18 cellular contexts compared by ENCODE assay signal in genomic region chr11:5700422-5701064, GRCh38. TPM values are rescaled to one million over a fixed set of nuclear protein-coding genes. Genes with fewer than 3 reads are reported as not detected.
DNase-seq lines count a peak whose midpoint lies in the region; ATAC-seq and TF ChIP-seq lines count a peak whose summit lies in the region.
"Had no signal": no experiment of that assay in that cellular context is flagged by ENCODE, and none has a peak within 500 bp of the region (broad histone marks: within the 10 kb centered on the region; RNA-seq: fewer than 3 reads in every experiment).

No MANE protein-coding gene starts in this region.

- peak overlapping the region; percentile 81 to 91 for H3K4me3 Mint-ChIP-seq in CD14-positive monocyte
- H3K4me3 Mint-ChIP-seq in memory B cell, result peak overlapping the region; percentile 76

- no peak for DNase-seq in CD14-positive monocyte (ENCODE audit: low spot score)
- DNase-seq in GM06990 (ENCODE audit: extremely low read depth, insufficient read length), result peak; percentile 28
- peak; percentile 13 for DNase-seq in SIG-M5 (lab: John Stamatoyannopoulos, UW)
- DNase-seq in memory B cell (ENCODE audit: low spot score in 2 of 2), result peak; percentile 26 to 44
- DNase-seq in HCEC 1CT, result no peak
- no peak for DNase-seq in NCI-H526 treated with DMSO at 0.1 percent for 48 hours (lab: John Stamatoyannopoulos, UW)
- DNase-seq: anterior cingulate cortex; DMS153; effector memory CD8-positive, alpha-beta T cell; glutamatergic neuron; NCI-H1436; NCI-H2171 treated with DMSO at 0.1 percent for 48 hours; NCI-H774; sigmoid colon; SW 1271 had no signal

- peaks cover 72 to 75% of the 10 kb centered on the region in 2 donors for H3K36me3 Mint-ChIP-seq in CD14-positive monocyte
- H3K36me3 Mint-ChIP-seq in memory B cell, result peaks cover 33% of the 10 kb centered on the region

- H3K4me1 Mint-ChIP-seq in CD14-positive monocyte (peaks cover 24% of the 10 kb centered on the region), memory B cell (peaks cover 29% of the 10 kb centered on the region)

- ATAC-seq in memory B cell (ENCODE audit: low read depth) (peak; percentile 87), GM19395 (IDR thresholded peaks at IDR 0.05; ENCODE audit: unreplicated experiment) (no peak)
- ATAC-seq: effector memory CD8-positive, alpha-beta T cell had no signal

- H3K4me3 ChIP-seq in GM06990 (replicated peaks; ENCODE audit: low read depth, low read length), result no peak overlapping the region
- H3K4me3 ChIP-seq: sigmoid colon, vagina had no signal

- H3K27ac Mint-ChIP-seq in CD14-positive monocyte (peak overlapping the region; percentile 95 to 99 (median 98)), memory B cell (peak overlapping the region; percentile 91)

- H3K27me3 Mint-ChIP-seq in CD14-positive monocyte (ENCODE audit: low read depth in 3 of 3) (peaks cover 0 to 2% (median 0%) of the 10 kb centered on the region in 3 donors), memory B cell (no peaks in the 10 kb centered on the region)
- H3K27me3 Mint-ChIP-seq: effector memory CD8-positive, alpha-beta T cell had no signal

- H3K9me3 Mint-ChIP-seq in CD14-positive monocyte (no peaks in the 10 kb centered on the region), memory B cell (peaks cover 1% of the 10 kb centered on the region)
- H3K9me3 Mint-ChIP-seq: effector memory CD8-positive, alpha-beta T cell had no signal

- intact Hi-C loops in CD14-positive monocyte (cut with micrococcal nuclease), result no loop called here

- H3K27me3 ChIP-seq in GM06990 (replicated peaks; ENCODE audit: control insufficient read depth, insufficient read depth, low read length), result no peaks in the 10 kb centered on the region
- H3K27me3 ChIP-seq: sigmoid colon, vagina had no signal

- H3K36me3 ChIP-seq in GM06990 (ENCODE audit: control insufficient read depth, insufficient read depth, low read length), result peaks cover 25% of the 10 kb centered on the region

- no peak for TF ChIP-seq CTCF in CD14-positive monocyte (IDR thresholded peaks at IDR 0.05)
- TF ChIP-seq CTCF in GM06990 (IDR thresholded peaks at IDR 0.05; ENCODE audit: insufficient read depth, low read length, poor library complexity, severe bottlenecking), result no peak

RNA-seq across cellular contexts. Expression of gene TRIM22, which starts 11.0 kb away (rescaled TPM):
- 100 to 1,000 TPM; 122 to 132 TPM for polyA plus RNA-seq in CD14-positive monocyte

RNA-seq across cellular contexts. Expression of gene TRIM5, which starts 15.7 kb away (rescaled TPM):
- 10 to 100 TPM in 1 of 2 donors, 1 to 10 TPM in 1; 9.4 to 10.6 TPM for polyA plus RNA-seq in CD14-positive monocyte

RNA-seq across cellular contexts. Expression of gene OR56B1, which starts 35.7 kb away (rescaled TPM):
- not detected for polyA plus RNA-seq in CD14-positive monocyte
- polyA plus RNA-seq: liver had no signal

RNA-seq across cellular contexts. Expression of gene OR52N4, which starts 53.5 kb away (rescaled TPM):
- under 1 TPM in 1 of 2 donors, not detected in 1; 0.24 TPM for polyA plus RNA-seq in CD14-positive monocyte
- polyA plus RNA-seq: liver had no signal

Comparison
In these comparisons a context has a peak if more than half of its experiments do, and no peak if none do; other contexts are left out.
1. DNase-seq: peak in GM06990 (single experiment), SIG-M5 (single experiment) and memory B cell (2 of 2); none in CD14-positive monocyte (single experiment), HCEC 1CT (single experiment) and NCI-H526 treated with DMSO at 0.1 percent for 48 hours (single experiment).